2 cellular contexts compared by ENCODE assay signal in the genomic region with DNA sequence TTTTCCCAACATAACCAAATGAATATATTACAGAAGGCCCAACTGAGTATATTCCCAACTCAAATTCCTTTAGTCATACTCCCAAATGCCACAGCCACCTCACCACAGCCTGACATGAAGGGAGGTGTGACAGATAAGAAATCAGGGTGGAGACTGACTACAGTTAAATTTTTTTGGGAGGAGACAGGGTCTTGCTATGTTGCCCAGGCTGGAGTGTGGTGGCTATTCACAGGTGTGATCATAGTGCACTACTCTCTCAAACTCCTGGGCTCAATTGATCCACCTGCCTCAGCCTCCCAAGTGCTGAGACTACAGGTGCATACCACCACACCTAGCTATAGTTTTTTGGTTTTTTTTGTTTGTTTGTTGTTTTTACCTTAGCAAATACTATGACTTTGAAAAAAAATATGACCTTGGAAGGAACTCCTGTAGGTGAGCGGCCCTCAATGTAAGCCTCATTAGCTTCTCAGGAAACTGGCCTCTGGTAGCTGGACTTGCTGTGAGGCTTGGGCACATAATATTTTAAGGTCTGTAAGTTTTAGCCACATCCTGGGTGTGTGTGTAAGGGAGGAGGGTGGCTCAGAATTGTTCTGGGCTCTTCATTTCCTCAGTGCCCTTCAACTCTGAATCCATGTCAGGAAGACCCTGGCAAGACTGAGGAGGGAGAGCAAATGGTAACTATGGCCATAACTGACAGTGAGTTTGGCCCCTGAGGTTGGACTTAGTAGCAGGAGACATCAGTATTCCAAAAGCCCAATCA.
TF ChIP-seq lines count a peak whose summit lies in the region.

No MANE protein-coding gene starts in this region.

TF ChIP-seq in HepG2, 621 proteins besides CTCF, POLR2A, EP300 and RAD21:
- TF ChIP-seq ZNF121 (CRISPR knock-in tag; IDR thresholded peaks at IDR 0.05) = 0 out of 2 replicates have a peak, but pooled peaks have one; percentile 30
- no peak for TF ChIP-seq KDM2A (CRISPR knock-in tag; IDR thresholded peaks at IDR 0.05; ENCODE audit: borderline replicate concordance, low read depth)
- TF ChIP-seq, protein P1, sequence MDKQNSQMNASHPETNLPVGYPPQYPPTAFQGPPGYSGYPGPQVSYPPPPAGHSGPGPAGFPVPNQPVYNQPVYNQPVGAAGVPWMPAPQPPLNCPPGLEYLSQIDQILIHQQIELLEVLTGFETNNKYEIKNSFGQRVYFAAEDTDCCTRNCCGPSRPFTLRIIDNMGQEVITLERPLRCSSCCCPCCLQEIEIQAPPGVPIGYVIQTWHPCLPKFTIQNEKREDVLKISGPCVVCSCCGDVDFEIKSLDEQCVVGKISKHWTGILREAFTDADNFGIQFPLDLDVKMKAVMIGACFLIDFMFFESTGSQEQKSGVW (CRISPR knock-in tag; IDR thresholded peaks at IDR 0.05; ENCODE audit: borderline replicate concordance) = no peak

TF ChIP-seq in endothelial cell of umbilical vein, 7 proteins besides CTCF, POLR2A, EP300 and RAD21:
- TF ChIP-seq POLR2AphosphoS5 (IDR thresholded peaks at IDR 0.05; ENCODE audit: insufficient read depth, low read depth, low read length) = no peak
- no peak for TF ChIP-seq GATA2 (IDR thresholded peaks at IDR 0.05; ENCODE audit: insufficient read depth, insufficient read length, low read depth, low read length)
- TF ChIP-seq JUN (IDR thresholded peaks at IDR 0.05; ENCODE audit: borderline replicate concordance, insufficient read depth, insufficient read length, low read depth) = no peak
- no peak for TF ChIP-seq EZH2 (IDR thresholded peaks at IDR 0.05; ENCODE audit: borderline replicate concordance, low read depth, low read length, severe bottlenecking)
- no peak for TF ChIP-seq MYC (IDR thresholded peaks at IDR 0.05; ENCODE audit: low read depth, low read length)
- no peak for TF ChIP-seq FOS (IDR thresholded peaks at IDR 0.05; ENCODE audit: borderline replicate concordance, insufficient read depth, low read length)
- TF ChIP-seq MAX (IDR thresholded peaks at IDR 0.05; ENCODE audit: insufficient read depth, insufficient read length) = no peak
